Comparison of ENCODE assay signal across 9 cellular contexts in the genomic region with DNA sequence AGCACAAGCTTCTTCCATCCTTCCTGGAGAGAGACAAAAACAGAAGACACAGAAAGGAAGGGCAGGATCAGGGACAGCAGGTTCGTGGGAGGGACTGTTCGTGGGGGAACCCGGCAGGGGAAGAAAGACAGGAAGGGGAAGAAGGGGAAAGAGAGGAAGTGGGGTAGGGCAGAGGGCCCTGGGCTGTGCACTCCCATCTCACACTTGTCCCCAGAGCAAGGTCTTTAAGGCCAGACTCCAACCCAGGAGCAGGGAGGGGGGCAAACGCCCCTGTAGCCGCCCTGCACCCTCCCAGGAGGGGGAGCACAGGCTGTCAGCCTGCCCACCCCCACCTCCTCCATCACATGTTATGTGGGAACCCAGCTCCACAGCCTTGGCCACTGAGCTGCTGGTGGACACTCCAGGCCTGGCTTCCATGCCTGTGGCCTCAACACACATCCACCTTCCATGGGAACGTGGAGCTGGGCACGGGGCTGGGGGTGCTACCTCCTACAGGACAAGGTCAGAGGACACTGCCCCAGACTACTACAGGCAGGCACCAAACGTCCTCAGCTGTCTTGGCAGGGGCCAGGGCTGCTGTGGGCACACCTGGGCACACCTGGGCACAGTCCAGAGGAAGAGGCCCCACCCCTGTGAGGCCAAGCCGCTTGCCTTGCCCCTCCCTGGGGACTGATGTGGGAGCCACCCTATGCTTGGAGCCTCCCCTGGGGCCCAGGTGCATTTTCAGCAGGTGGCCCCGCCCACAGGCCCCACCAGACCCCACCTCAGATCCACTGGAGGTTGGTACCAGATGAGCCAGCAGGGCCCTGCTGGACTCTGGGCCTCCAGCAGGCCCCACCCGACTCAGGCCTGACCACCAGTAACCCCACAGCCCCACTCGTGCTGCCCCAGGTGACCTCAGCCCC. TPM values are rescaled to one million over a fixed set of nuclear protein-coding genes. Genes with fewer than 3 reads are reported as not detected.
A peak's percentile ranks its signal among the peaks of the same experiment; 100 is the strongest.
DNase-seq lines count a peak whose midpoint lies in the region; ATAC-seq and TF ChIP-seq lines count a peak whose summit lies in the region.
"Had no signal": no experiment of that assay in that cellular context is flagged by ENCODE, and none has a peak within 500 bp of the region (broad histone marks: within the 10 kb centered on the region; RNA-seq: fewer than 3 reads in every experiment).

No MANE protein-coding gene starts in this region.

- H3K9ac ChIP-seq in endodermal cell (ENCODE audit: extremely low read depth, low read length, poor library complexity, severe bottlenecking), result no peak overlapping the region
- H3K9ac ChIP-seq in trophoblast cell (ENCODE audit: low read length), result no peak overlapping the region
- no peak overlapping the region for H3K9ac ChIP-seq in mammary epithelial cell (ENCODE audit: insufficient read depth, low read length)

- peaks cover 8% of the 10 kb centered on the region for H3K79me1 ChIP-seq in trophoblast cell (ENCODE audit: low read length)

- H2AFZ ChIP-seq in trophoblast cell (ENCODE audit: insufficient read depth, low read length, poor library complexity) (no peak overlapping the region), mammary epithelial cell (ENCODE audit: low read depth, low read length) (no peak overlapping the region)

- peaks cover 6% of the 10 kb centered on the region for H3K4me1 Mint-ChIP-seq in endodermal cell

- BruUV-seq in mammary epithelial cell (replicated peaks; lab: Mats Ljungman, UMichigan), result no TSS peak

- peak overlapping the region; percentile 20 for H2BK12ac ChIP-seq in trophoblast cell (ENCODE audit: low read length)

- H3K4ac ChIP-seq in trophoblast cell (ENCODE audit: low read depth, low read length), result no peak overlapping the region

- CTCF ChIA-PET in mammary epithelial cell (lab: Charles Lee; ENCODE audit: low non-redundant PET), result no interaction called here

- H3K27me3 ChIP-seq in endodermal cell (ENCODE audit: control insufficient read depth, insufficient read depth, low read length, poor library complexity, severe bottlenecking) (no peaks in the 10 kb centered on the region), trophoblast cell (ENCODE audit: insufficient read depth, low read length) (no peaks in the 10 kb centered on the region), mammary epithelial cell (ENCODE audit: insufficient read depth, low read length) (no peaks in the 10 kb centered on the region)
- H3K27me3 ChIP-seq: testis had no signal

- no peaks in the 10 kb centered on the region for H3K27me3 Mint-ChIP-seq in endodermal cell (ENCODE audit: insufficient read depth)

- H3K4me3 ChIP-seq in endodermal cell (ENCODE audit: low read length), result no peak overlapping the region
- no peak overlapping the region for H3K4me3 ChIP-seq in trophoblast cell (ENCODE audit: low read depth, low read length)
- H3K4me3 ChIP-seq in mammary epithelial cell (replicated peaks in 1 of 3; ENCODE audit: insufficient read depth in 1 of 3, low read depth in 2 of 3, low read length in 3 of 3), result no peak overlapping the region
- H3K4me3 ChIP-seq: testis had no signal

- no peak overlapping the region for H3K14ac ChIP-seq in trophoblast cell (ENCODE audit: low read length)

- no peak overlapping the region for H3K23ac ChIP-seq in trophoblast cell (ENCODE audit: low read length)

- H3K4me1 ChIP-seq in endodermal cell (ENCODE audit: control insufficient read depth, insufficient read depth, low read length) (peaks cover 10% of the 10 kb centered on the region), trophoblast cell (ENCODE audit: control insufficient read depth in 1 of 2, insufficient read depth in 2 of 2, low read length in 2 of 2) (peaks cover 8 to 14% of the 10 kb centered on the region in 2 experiments), mammary epithelial cell (ENCODE audit: insufficient read depth, low read length) (peaks cover under 1% of the 10 kb centered on the region)

- no peak overlapping the region for H2BK120ac ChIP-seq in trophoblast cell (ENCODE audit: insufficient read depth, low read length, poor library complexity)

- H3K36me3 ChIP-seq in endodermal cell (ENCODE audit: control insufficient read depth, insufficient read depth, low read length) (peaks cover 14% of the 10 kb centered on the region), trophoblast cell (ENCODE audit: control insufficient read depth in 1 of 2, insufficient read depth in 2 of 2, low read length in 2 of 2) (peaks cover 30 to 42% of the 10 kb centered on the region in 2 experiments), mammary epithelial cell (ENCODE audit: insufficient read depth, low read length) (peaks cover 5% of the 10 kb centered on the region)

- peak; percentile 69 for DNase-seq in KBM-7
- DNase-seq in SKM-1 (lab: John Stamatoyannopoulos, UW; ENCODE audit: unreplicated experiment), result peak; percentile 53
- peak; percentile 29 for DNase-seq in endodermal cell
- DNase-seq in trophoblast cell, result no peak
- DNase-seq in mammary epithelial cell, result no peak
- no peak for DNase-seq in LoVo (ENCODE audit: low spot score)
- DNase-seq: testis had no signal

- ATAC-seq in HG02981 (IDR thresholded peaks at IDR 0.05; ENCODE audit: unreplicated experiment) (no peak), HG02642 (IDR thresholded peaks at IDR 0.05; ENCODE audit: poor library complexity, unreplicated experiment) (no peak)

- H4K20me1 ChIP-seq in mammary epithelial cell (ENCODE audit: insufficient read depth, low read length), result no peaks in the 10 kb centered on the region

- TF ChIP-seq CTCF in endodermal cell (conservative IDR thresholded peaks at IDR 0.05) (no peak), mammary epithelial cell (conservative IDR thresholded peaks at IDR 0.05 in 1 of 2, IDR thresholded peaks at IDR 0.05 in 1 of 2; ENCODE audit: extremely low read depth in 1 of 2, insufficient read depth in 1 of 2, low read depth in 1 of 2, low read length in 2 of 2) (no peak)

- no peak overlapping the region for H2BK5ac ChIP-seq in trophoblast cell (ENCODE audit: low read depth, low read length, poor library complexity)

- no peak overlapping the region for H3K4me2 ChIP-seq in trophoblast cell (ENCODE audit: low read length)
- no peak overlapping the region for H3K4me2 ChIP-seq in mammary epithelial cell (ENCODE audit: insufficient read depth, low read depth, low read length)

- H3K9me3 ChIP-seq in endodermal cell (ENCODE audit: control insufficient read depth, low read length), result no peaks in the 10 kb centered on the region
- H3K9me3 ChIP-seq in trophoblast cell (ENCODE audit: insufficient read depth, low read depth, low read length), result peaks cover 9% of the 10 kb centered on the region
- H3K9me3 ChIP-seq in mammary epithelial cell (replicated peaks; ENCODE audit: insufficient read depth, low read length), result no peaks in the 10 kb centered on the region
- H3K9me3 ChIP-seq: testis had no signal

- intact Hi-C loops in mammary epithelial cell (cut with micrococcal nuclease), result no loop called here

- H4K8ac ChIP-seq in trophoblast cell (ENCODE audit: low read depth, low read length), result peak overlapping the region; percentile 12

- H3K18ac ChIP-seq in trophoblast cell (ENCODE audit: low read length), result no peak overlapping the region

- H4K12ac ChIP-seq in trophoblast cell (ENCODE audit: low read depth, low read length), result peak overlapping the region; percentile 14

- no peak overlapping the region for H3K27ac ChIP-seq in endodermal cell (ENCODE audit: low read depth, low read length)
- H3K27ac ChIP-seq in trophoblast cell (ENCODE audit: low read depth, low read length), result no peak overlapping the region
- no peak overlapping the region for H3K27ac ChIP-seq in mammary epithelial cell (ENCODE audit: insufficient read depth, low read depth, low read length)
- H3K27ac ChIP-seq: testis had no signal

- H3K27ac Mint-ChIP-seq in endodermal cell, result no peak overlapping the region

- H3K36me3 Mint-ChIP-seq in endodermal cell (ENCODE audit: low read depth), result peaks cover 16% of the 10 kb centered on the region

- H3K4me3 Mint-ChIP-seq in endodermal cell, result no peak overlapping the region

- H3K79me2 ChIP-seq in trophoblast cell (ENCODE audit: control insufficient read depth, insufficient read depth, low read length, poor library complexity) (no peaks in the 10 kb centered on the region), mammary epithelial cell (ENCODE audit: insufficient read depth, low read length) (peaks cover 2% of the 10 kb centered on the region)

- no peaks in the 10 kb centered on the region for H3K9me3 Mint-ChIP-seq in endodermal cell

- H2AK5ac ChIP-seq in trophoblast cell (ENCODE audit: low read length), result no peak overlapping the region

- 85 to 88% methylated on average over 4 to 12 of the region's 12 CpGs for WGBS in endodermal cell (ENCODE audit: insufficient coverage in 1 of 2, insufficient read length in 1 of 2), 2 experiments
- WGBS in trophoblast cell (ENCODE audit: extremely low coverage, insufficient coverage, insufficient read length), result no CpG with 5 or more reads among the region's 12 CpGs
- WGBS in mammary epithelial cell (ENCODE audit: low coverage, missing lambda C conversion rate), result 96% methylated on average over 4 of the region's 12 CpGs

- in situ Hi-C loops in KBM-7 (cut with MboI; ENCODE audit: low pct_unique_long_range_greater_than_20kb, low sequenced_read_pairs), result no loop called here
- in situ Hi-C loops in mammary epithelial cell (cut with MboI; ENCODE audit: low sequenced_read_pairs in 2 of 2), result no loop called here

- dilution Hi-C loops in mammary epithelial cell (cut with HindIII; ENCODE audit: low sequenced_read_pairs), result loop anchor here (5.0 kb wide), 2 partner anchors 79 to 201 kb away; no protein-coding TSS in a partner anchor

- H4K91ac ChIP-seq in trophoblast cell (ENCODE audit: low read depth, low read length), result peak overlapping the region; percentile 38

RNA-seq across cellular contexts. Expression of a gene that starts 9.2 kb away (rescaled TPM):
- total RNA-seq in endodermal cell (10 to 100 TPM; 28.8 to 29.4 TPM), mammary epithelial cell (10 to 100 TPM in 1 of 2 donors, 1 to 10 TPM in 1; 3.7 to 15.6 TPM)
- 19.9 TPM for polyA plus RNA-seq in endodermal cell (2013, experiment 1 of 2)
- 16.4 TPM for polyA plus RNA-seq in endodermal cell (2013, experiment 2 of 2)
- polyA plus RNA-seq in trophoblast cell (2013), result 124 and 145 TPM in 2 replicates
- 10.7 TPM for polyA plus RNA-seq in mammary epithelial cell
- 8.7 TPM for polyA minus RNA-seq in mammary epithelial cell

Comparison
In these comparisons a context has a peak if more than half of its experiments do, and no peak if none do; other contexts are left out.
1. DNase-seq: peak in KBM-7 (single experiment), SKM-1 (single experiment) and endodermal cell (single experiment); none in trophoblast cell (0 of 2), mammary epithelial cell (single experiment) and LoVo (single experiment).